31 cellular contexts compared by ENCODE assay signal in genomic region chr7:35505031-35505430, GRCh38.
DNase-seq lines count a peak whose midpoint lies in the region; TF ChIP-seq lines count a peak whose summit lies in the region.
"Had no signal": no experiment of that assay in that cellular context is flagged by ENCODE, and none has a peak within 500 bp of the region (broad histone marks: within the 10 kb centered on the region; RNA-seq: fewer than 3 reads in every experiment).

No MANE protein-coding gene starts in this region.

- no peaks in the 10 kb centered on the region for H3K4me1 Mint-ChIP-seq in T-helper 2 cell treated with Interferon-gamma antibody and Interleukin-4, amounts not matched to agents 5 μg/mL and 100 μg/mL, for 36 hours (ENCODE audit: low read depth)

- H3K27me3 Mint-ChIP-seq in T-helper 2 cell treated with Interferon-gamma antibody and Interleukin-4, amounts not matched to agents 5 μg/mL and 100 μg/mL, for 36 hours (ENCODE audit: low read depth), result peaks cover 3% of the 10 kb centered on the region

- TF ChIP-seq CTCF in liver (IDR thresholded peaks at IDR 0.05; ENCODE audit: low read depth, low read length, missing input control) (no peak), left ventricle myocardium inferior (IDR thresholded peaks at IDR 0.05; ENCODE audit: borderline replicate concordance) (no peak)

- H3K27ac Mint-ChIP-seq in T-helper 2 cell treated with Interferon-gamma antibody and Interleukin-4, amounts not matched to agents 5 μg/mL and 100 μg/mL, for 36 hours, result no peak overlapping the region
- H3K27ac Mint-ChIP-seq: activated naive CD4-positive, alpha-beta T cell treated with anti-CD3 and anti-CD28 coated beads, Interleukin-2, amount 50 U/mL, for 72 hours; CD8-positive, alpha-beta T cell; stimulated activated naive CD8-positive, alpha-beta T cell treated with anti-CD3 and anti-CD28 coated beads, Interleukin-15, Interleukin-2, amounts not matched to agents 100 ng/mL and 50 ng/mL, for 24 hours had no signal

- H3K4me3 ChIP-seq in NT2/D1 (ENCODE audit: insufficient read length, low read depth) (no peak overlapping the region), liver (ENCODE audit: low read depth in 1 of 3, low read length in 3 of 3) (no peak overlapping the region), Karpas-422 (ENCODE audit: low read length) (no peak overlapping the region), left ventricle myocardium inferior (no peak overlapping the region)
- H3K4me3 ChIP-seq: dorsolateral prefrontal cortex, GM12878, GM23248, heart right ventricle, ovary, SJCRH30, spleen, thoracic aorta had no signal

- H3K27ac ChIP-seq in liver (ENCODE audit: low read depth in 1 of 2, low read length in 2 of 2) (no peak overlapping the region), Karpas-422 (ENCODE audit: low read length) (no peak overlapping the region), left ventricle myocardium inferior (replicated peaks) (no peak overlapping the region)
- H3K27ac ChIP-seq: brain microvascular endothelial cell, dorsolateral prefrontal cortex, GM23248, heart right ventricle, ovary, SJCRH30, spleen, thoracic aorta, WERI-Rb-1 had no signal

- H3K36me3 ChIP-seq in NT2/D1 (ENCODE audit: insufficient read depth, insufficient read length, low read length), result no peaks in the 10 kb centered on the region
- H3K36me3 ChIP-seq in liver (ENCODE audit: control insufficient read depth in 4 of 4, insufficient read depth in 3 of 4, low read depth in 1 of 4, low read length in 3 of 4), result no peaks in the 10 kb centered on the region
- H3K36me3 ChIP-seq in Karpas-422 (ENCODE audit: insufficient read depth, low read length), result no peaks in the 10 kb centered on the region
- H3K36me3 ChIP-seq in left ventricle myocardium inferior, result no peaks in the 10 kb centered on the region
- H3K36me3 ChIP-seq: BE2C, brain microvascular endothelial cell, heart right ventricle, ovary, SJCRH30, spleen, thoracic aorta, WERI-Rb-1 had no signal

- no peak overlapping the region for H3K4me3 Mint-ChIP-seq in T-helper 2 cell treated with Interferon-gamma antibody and Interleukin-4, amounts not matched to agents 5 μg/mL and 100 μg/mL, for 36 hours
- H3K4me3 Mint-ChIP-seq: CD8-positive, alpha-beta T cell; stimulated activated naive CD8-positive, alpha-beta T cell treated with anti-CD3 and anti-CD28 coated beads, Interleukin-15, Interleukin-2, amounts not matched to agents 100 ng/mL and 50 ng/mL, for 24 hours had no signal

- intact Hi-C loops in left ventricle myocardium inferior (cut with micrococcal nuclease), result no loop called here

- H3K9me2 ChIP-seq in Karpas-422 (replicated peaks; ENCODE audit: insufficient read depth, low read length), result no peaks in the 10 kb centered on the region

- H3K4me1 ChIP-seq in NT2/D1 (ENCODE audit: insufficient read depth, insufficient read length), result peaks cover 13% of the 10 kb centered on the region
- H3K4me1 ChIP-seq in liver (ENCODE audit: control insufficient read depth in 4 of 4, insufficient read depth in 4 of 4, low read length in 3 of 4), result peaks cover 4 to 34% (median 32%) of the 10 kb centered on the region in 4 donors
- no peaks in the 10 kb centered on the region for H3K4me1 ChIP-seq in Karpas-422 (ENCODE audit: low read length)
- no peaks in the 10 kb centered on the region for H3K4me1 ChIP-seq in left ventricle myocardium inferior
- H3K4me1 ChIP-seq: BE2C, heart right ventricle, SJCRH30, spleen had no signal

- H3K79me2 ChIP-seq in Karpas-422 (ENCODE audit: low read length), result no peaks in the 10 kb centered on the region

- H4K20me1 ChIP-seq in Karpas-422 (ENCODE audit: insufficient read depth, low read depth, low read length), result no peaks in the 10 kb centered on the region

- H3K9ac ChIP-seq in NT2/D1 (ENCODE audit: insufficient read length, low read depth) (no peak overlapping the region), liver (ENCODE audit: low read depth in 1 of 2, low read length in 2 of 2) (no peak overlapping the region), Karpas-422 (ENCODE audit: low read length) (no peak overlapping the region)
- H3K9ac ChIP-seq: GM23248 had no signal

- no peak overlapping the region for H2AFZ ChIP-seq in Karpas-422 (ENCODE audit: low read length)
- H2AFZ ChIP-seq: GM23248 had no signal

- H3K27me3 ChIP-seq in NT2/D1 (ENCODE audit: insufficient read depth, insufficient read length) (no peaks in the 10 kb centered on the region), liver (ENCODE audit: control insufficient read depth in 4 of 4, insufficient read depth in 4 of 4, low read length in 3 of 4) (no peaks in the 10 kb centered on the region), Karpas-422 (ENCODE audit: low read length) (no peaks in the 10 kb centered on the region), left ventricle myocardium inferior (ENCODE audit: low read depth) (no peaks in the 10 kb centered on the region)
- H3K27me3 ChIP-seq: BE2C, brain microvascular endothelial cell, heart right ventricle, ovary, SJCRH30, spleen had no signal

- peak; percentile 15 for DNase-seq in DMS153 treated with DMSO at 0.1 percent for 48 hours (lab: John Stamatoyannopoulos, UW; ENCODE audit: unreplicated experiment)
- peak; percentile 81 for DNase-seq in NCI-H1092 (lab: John Stamatoyannopoulos, UW)
- DNase-seq in NT2/D1 (ENCODE audit: low read depth, low spot score), result peak; percentile 80
- DNase-seq in Karpas-422, result no peak
- no peak for DNase-seq in T-helper 2 cell treated with Interferon-gamma antibody and Interleukin-4, amounts not matched to agents 5 μg/mL and 100 μg/mL, for 36 hours (ENCODE audit: low spot score)
- DNase-seq in left ventricle myocardium inferior, result no peak
- DNase-seq: ACHN; activated CD4-positive, alpha-beta T cell treated with anti-CD3 and anti-CD28 coated beads for 48 hours; amygdala; BE2C; brain microvascular endothelial cell; CD8-positive, alpha-beta T cell; dorsolateral prefrontal cortex; foreskin melanocyte; GM23248; heart right ventricle; KG1; NCI-H1694; NCI-H2171; NCI-H526; ovary; spleen; stimulated activated CD4-positive, alpha-beta T cell treated with anti-CD3 and anti-CD28 coated beads, Interleukin-2, amount 100 ng/mL, for 24 hours; T1000; WERI-Rb-1 had no signal

- H3K9me3 ChIP-seq in NT2/D1 (ENCODE audit: insufficient read depth, low read length) (no peaks in the 10 kb centered on the region), liver (ENCODE audit: control insufficient read depth in 4 of 4, low read length in 3 of 4) (no peaks in the 10 kb centered on the region), Karpas-422 (ENCODE audit: low read length) (no peaks in the 10 kb centered on the region), left ventricle myocardium inferior (replicated peaks) (no peaks in the 10 kb centered on the region)
- H3K9me3 ChIP-seq: BE2C, heart right ventricle, ovary, spleen, thoracic aorta had no signal

- TF ChIP-seq RAD21 in liver (IDR thresholded peaks at IDR 0.05), result no peak

- no peak overlapping the region for H3K4me2 ChIP-seq in Karpas-422 (ENCODE audit: low read depth, low read length, poor library complexity, severe bottlenecking)

- no peaks in the 10 kb centered on the region for H3K9me3 Mint-ChIP-seq in T-helper 2 cell treated with Interferon-gamma antibody and Interleukin-4, amounts not matched to agents 5 μg/mL and 100 μg/mL, for 36 hours
- H3K9me3 Mint-ChIP-seq: activated naive CD4-positive, alpha-beta T cell treated with anti-CD3 and anti-CD28 coated beads, Interleukin-2, amount 50 U/mL, for 72 hours; CD8-positive, alpha-beta T cell; stimulated activated naive CD8-positive, alpha-beta T cell treated with anti-CD3 and anti-CD28 coated beads, Interleukin-15, Interleukin-2, amounts not matched to agents 100 ng/mL and 50 ng/mL, for 24 hours had no signal

- 28% methylated on average over 7 of the region's 7 CpGs for WGBS in liver

- no peaks in the 10 kb centered on the region for H3K36me3 Mint-ChIP-seq in T-helper 2 cell treated with Interferon-gamma antibody and Interleukin-4, amounts not matched to agents 5 μg/mL and 100 μg/mL, for 36 hours (ENCODE audit: low read depth)
- H3K36me3 Mint-ChIP-seq: activated naive CD4-positive, alpha-beta T cell treated with anti-CD3 and anti-CD28 coated beads, Interleukin-2, amount 50 U/mL, for 72 hours; CD8-positive, alpha-beta T cell had no signal

TF ChIP-seq in liver, 16 proteins besides CTCF, POLR2A, EP300 and RAD21 (continues in another document):
- TF ChIP-seq SP1 (IDR thresholded peaks at IDR 0.05) (no peak), ATF3 (IDR thresholded peaks at IDR 0.05) (no peak), HNF4G (IDR thresholded peaks at IDR 0.05) (no peak), RXRA (IDR thresholded peaks at IDR 0.05) (peak; percentile 22 to 33), ZBTB33 (IDR thresholded peaks at IDR 0.05) (no peak), EGR1 (IDR thresholded peaks at IDR 0.05; ENCODE audit: low read depth in 2 of 2) (no peak), HNF4A (conservative IDR thresholded peaks at IDR 0.05) (peak; percentile 30 to 46), YY1 (IDR thresholded peaks at IDR 0.05) (no peak), FOXA1 (IDR thresholded peaks at IDR 0.05) (no peak), GABPA (IDR thresholded peaks at IDR 0.05 in 1 of 2, conservative IDR thresholded peaks at IDR 0.05 in 1 of 2) (no peak)

Comparison
In these comparisons a context has a peak if more than half of its experiments do, and no peak if none do; other contexts are left out.
1. DNase-seq: peak in DMS153 treated with DMSO at 0.1 percent for 48 hours (single experiment), NCI-H1092 (single experiment) and NT2/D1 (single experiment); none in Karpas-422 (single experiment), T-helper 2 cell treated with Interferon-gamma antibody and Interleukin-4, amounts not matched to agents 5 μg/mL and 100 μg/mL, for 36 hours (single experiment) and left ventricle myocardium inferior (single experiment).